Comparison of ENCODE assay signal across 17 cellular contexts in genomic region chr1:238552271-238552670, GRCh38.
"Had no signal": no experiment of that assay in that cellular context is flagged by ENCODE, and none has a peak within 500 bp of the region (broad histone marks: within the 10 kb centered on the region; RNA-seq: fewer than 3 reads in every experiment).

No MANE protein-coding gene starts in this region.

- H3K9me3 ChIP-seq: pancreas, sigmoid colon, thoracic aorta, upper lobe of right lung had no signal

- H3K27ac ChIP-seq: pancreas, sigmoid colon, spleen, thoracic aorta, upper lobe of right lung had no signal

- H3K4me3 ChIP-seq: pancreas, sigmoid colon, spleen, thoracic aorta, upper lobe of right lung had no signal

- ATAC-seq: activated CD8-positive, alpha-beta T cell treated with anti-CD3 and anti-CD28 coated beads, Interleukin-2, amount 10 ng/mL, durations not matched to agents 7 days and 5 days; left lobe of liver; pancreas; stimulated activated memory B cell treated with anti-CD40 and anti-IgM and Interleukin-4, amounts not matched to agents 10 μg/mL and 1 μg/mL and 100 μg/mL, for 72 hours; upper lobe of right lung had no signal

- DNase-seq: activated CD4-positive, alpha-beta T cell treated with anti-CD3 and anti-CD28 coated beads, Interleukin-2, amount 10 ng/mL, durations not matched to agents 24 days and 14 days; activated CD8-positive, alpha-beta T cell treated with anti-CD3 and anti-CD28 coated beads, Interleukin-2, amount 10 ng/mL, durations not matched to agents 7 days and 5 days; activated naive CD4-positive, alpha-beta T cell treated with anti-CD3 and anti-CD28 coated beads for 36 hours; activated T-cell treated with anti-CD3 and anti-CD28 coated beads, Interleukin-2, amount 50 U/mL, for 24 hours; anterior cingulate cortex; caudate nucleus; mammary epithelial cell; midbrain; pancreas; sigmoid colon; spleen; stimulated activated CD4-positive, alpha-beta T cell treated with anti-CD3 and anti-CD28 coated beads, Interleukin-4, amount 100 ng/mL, for 4 hours; T1000; upper lobe of right lung had no signal

- H3K27me3 ChIP-seq: pancreas, sigmoid colon, spleen, upper lobe of right lung had no signal

- H3K36me3 ChIP-seq: pancreas, sigmoid colon, spleen, thoracic aorta, upper lobe of right lung had no signal

- H3K4me1 ChIP-seq: pancreas, sigmoid colon, spleen, upper lobe of right lung had no signal
